Comparison of ENCODE assay signal across 15 cellular contexts in the genomic region with DNA sequence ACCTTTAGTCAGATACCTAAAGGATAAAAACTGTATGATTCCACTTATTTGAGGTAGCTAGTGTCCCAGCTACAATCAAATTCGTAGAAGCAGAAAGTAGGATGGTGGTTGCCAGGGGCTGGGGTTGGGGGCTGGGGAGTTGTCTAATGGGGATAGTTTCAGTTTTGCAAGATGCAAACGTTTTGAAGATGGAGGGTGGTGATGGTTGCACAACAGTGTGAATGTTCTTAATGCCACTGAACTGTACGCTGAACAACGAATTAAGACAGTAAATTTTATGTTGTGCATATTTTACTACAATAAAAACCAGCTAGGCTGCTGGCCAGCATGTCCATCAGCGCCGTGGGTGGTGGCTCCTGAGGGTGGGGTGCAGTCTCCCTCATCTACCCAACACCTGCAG.
DNase-seq lines count a peak whose midpoint lies in the region; ATAC-seq lines count a peak whose summit lies in the region.
"Had no signal": no experiment of that assay in that cellular context is flagged by ENCODE, and none has a peak within 500 bp of the region (broad histone marks: within the 10 kb centered on the region; RNA-seq: fewer than 3 reads in every experiment).

No MANE protein-coding gene starts in this region.

- no peaks in the 10 kb centered on the region for H3K36me3 ChIP-seq in NT2/D1 (ENCODE audit: insufficient read depth, insufficient read length, low read length)
- H3K36me3 ChIP-seq: MG63, neutrophil had no signal

- peak overlapping the region; percentile 33 for H3K9ac ChIP-seq in NT2/D1 (ENCODE audit: insufficient read length, low read depth)

- H3K9me3 Mint-ChIP-seq in activated naive CD4-positive, alpha-beta T cell treated with anti-CD3 and anti-CD28 coated beads, Interleukin-2, amount 50 U/mL, for 24 hours = no peaks in the 10 kb centered on the region
- no peaks in the 10 kb centered on the region for H3K9me3 Mint-ChIP-seq in activated naive CD4-positive, alpha-beta T cell treated with anti-CD3 and anti-CD28 coated beads, Interleukin-2, amount 50 U/mL, for 72 hours
- H3K9me3 Mint-ChIP-seq in activated T-helper 2 cell treated with anti-CD3 and anti-CD28 coated beads, Interferon-gamma antibody, Interleukin-2, Interleukin-4, amounts not matched to agents 10 μg/mL and 5 μg/mL and 100 μg/mL, durations not matched to agents 14 hours and 24 hours and 36 hours = no peaks in the 10 kb centered on the region
- H3K9me3 Mint-ChIP-seq in stimulated activated effector memory CD8-positive, alpha-beta T cell treated with anti-CD3 and anti-CD28 coated beads, Interleukin-12 subunit alpha, Interleukin-12 subunit beta, amount 100 ng/mL, for 72 hours = no peaks in the 10 kb centered on the region
- H3K9me3 Mint-ChIP-seq: mesothelial cell of epicardium had no signal

- no peak overlapping the region for H3K27ac Mint-ChIP-seq in activated naive CD4-positive, alpha-beta T cell treated with anti-CD3 and anti-CD28 coated beads, Interleukin-2, amount 50 U/mL, for 24 hours
- H3K27ac Mint-ChIP-seq in activated naive CD4-positive, alpha-beta T cell treated with anti-CD3 and anti-CD28 coated beads, Interleukin-2, amount 50 U/mL, for 72 hours = no peak overlapping the region
- H3K27ac Mint-ChIP-seq in activated T-helper 2 cell treated with anti-CD3 and anti-CD28 coated beads, Interferon-gamma antibody, Interleukin-2, Interleukin-4, amounts not matched to agents 10 μg/mL and 5 μg/mL and 100 μg/mL, durations not matched to agents 14 hours and 24 hours and 36 hours = peak overlapping the region; percentile 97
- H3K27ac Mint-ChIP-seq in stimulated activated effector memory CD8-positive, alpha-beta T cell treated with anti-CD3 and anti-CD28 coated beads, Interleukin-12 subunit alpha, Interleukin-12 subunit beta, amount 100 ng/mL, for 72 hours = peak overlapping the region; percentile 79
- H3K27ac Mint-ChIP-seq: mesothelial cell of epicardium had no signal

- no peaks in the 10 kb centered on the region for H3K27me3 Mint-ChIP-seq in activated naive CD4-positive, alpha-beta T cell treated with anti-CD3 and anti-CD28 coated beads, Interleukin-2, amount 50 U/mL, for 24 hours
- no peaks in the 10 kb centered on the region for H3K27me3 Mint-ChIP-seq in activated T-helper 2 cell treated with anti-CD3 and anti-CD28 coated beads, Interferon-gamma antibody, Interleukin-2, Interleukin-4, amounts not matched to agents 10 μg/mL and 5 μg/mL and 100 μg/mL, durations not matched to agents 14 hours and 24 hours and 36 hours (ENCODE audit: low read depth)

- peaks cover 20% of the 10 kb centered on the region for H3K4me1 ChIP-seq in NT2/D1 (ENCODE audit: insufficient read depth, insufficient read length)

- no peaks in the 10 kb centered on the region for H3K9me3 ChIP-seq in NT2/D1 (ENCODE audit: insufficient read depth, low read length)
- H3K9me3 ChIP-seq: MG63 had no signal

- H3K4me3 Mint-ChIP-seq in activated naive CD4-positive, alpha-beta T cell treated with anti-CD3 and anti-CD28 coated beads, Interleukin-2, amount 50 U/mL, for 24 hours = peak overlapping the region; percentile 30
- no peak overlapping the region for H3K4me3 Mint-ChIP-seq in activated T-helper 2 cell treated with anti-CD3 and anti-CD28 coated beads, Interferon-gamma antibody, Interleukin-2, Interleukin-4, amounts not matched to agents 10 μg/mL and 5 μg/mL and 100 μg/mL, durations not matched to agents 14 hours and 24 hours and 36 hours (ENCODE audit: low read depth)
- H3K4me3 Mint-ChIP-seq in stimulated activated effector memory CD8-positive, alpha-beta T cell treated with anti-CD3 and anti-CD28 coated beads, Interleukin-12 subunit alpha, Interleukin-12 subunit beta, amount 100 ng/mL, for 72 hours = peak overlapping the region; percentile 52
- H3K4me3 Mint-ChIP-seq: mesothelial cell of epicardium had no signal

- no peak for DNase-seq in activated naive CD4-positive, alpha-beta T cell treated with anti-CD3 and anti-CD28 coated beads, Interleukin-2, amount 50 U/mL, for 72 hours (ENCODE audit: low spot score in 2 of 2)
- DNase-seq in NT2/D1 (ENCODE audit: low read depth, low spot score) (no peak), hepatic stellate cell (ENCODE audit: low spot score) (no peak), NCI-H1417 treated with DMSO at 0.1 percent for 48 hours (lab: John Stamatoyannopoulos, UW) (no peak), DMS 273 (lab: John Stamatoyannopoulos, UW; ENCODE audit: unreplicated experiment) (no peak)
- DNase-seq in activated T-helper 2 cell treated with anti-CD3 and anti-CD28 coated beads, Interferon-gamma antibody, Interleukin-2, Interleukin-4, amounts not matched to agents 10 μg/mL and 5 μg/mL and 100 μg/mL, durations not matched to agents 14 hours and 24 hours and 36 hours (ENCODE audit: low spot score) = no peak
- no peak for DNase-seq in stimulated activated effector memory CD8-positive, alpha-beta T cell treated with anti-CD3 and anti-CD28 coated beads, Interleukin-12 subunit alpha, Interleukin-12 subunit beta, amount 100 ng/mL, for 72 hours (ENCODE audit: low spot score in 2 of 2)
- DNase-seq: aorta, hypothalamus, MG63, NCI-H187 treated with DMSO at 0.1 percent for 48 hours, NCI-H446 had no signal

- H3K36me3 Mint-ChIP-seq in activated naive CD4-positive, alpha-beta T cell treated with anti-CD3 and anti-CD28 coated beads, Interleukin-2, amount 50 U/mL, for 24 hours = no peaks in the 10 kb centered on the region
- peaks cover 0 to 8% of the 10 kb centered on the region in 2 donors for H3K36me3 Mint-ChIP-seq in activated naive CD4-positive, alpha-beta T cell treated with anti-CD3 and anti-CD28 coated beads, Interleukin-2, amount 50 U/mL, for 72 hours
- H3K36me3 Mint-ChIP-seq in activated T-helper 2 cell treated with anti-CD3 and anti-CD28 coated beads, Interferon-gamma antibody, Interleukin-2, Interleukin-4, amounts not matched to agents 10 μg/mL and 5 μg/mL and 100 μg/mL, durations not matched to agents 14 hours and 24 hours and 36 hours (ENCODE audit: low read depth) = peaks cover 32% of the 10 kb centered on the region
- H3K36me3 Mint-ChIP-seq in stimulated activated effector memory CD8-positive, alpha-beta T cell treated with anti-CD3 and anti-CD28 coated beads, Interleukin-12 subunit alpha, Interleukin-12 subunit beta, amount 100 ng/mL, for 72 hours = no peaks in the 10 kb centered on the region
- H3K36me3 Mint-ChIP-seq: mesothelial cell of epicardium had no signal

- H3K4me1 Mint-ChIP-seq in activated naive CD4-positive, alpha-beta T cell treated with anti-CD3 and anti-CD28 coated beads, Interleukin-2, amount 50 U/mL, for 24 hours = peaks cover 82% of the 10 kb centered on the region
- peaks cover 76% of the 10 kb centered on the region for H3K4me1 Mint-ChIP-seq in activated T-helper 2 cell treated with anti-CD3 and anti-CD28 coated beads, Interferon-gamma antibody, Interleukin-2, Interleukin-4, amounts not matched to agents 10 μg/mL and 5 μg/mL and 100 μg/mL, durations not matched to agents 14 hours and 24 hours and 36 hours (ENCODE audit: low read depth)
- H3K4me1 Mint-ChIP-seq in stimulated activated effector memory CD8-positive, alpha-beta T cell treated with anti-CD3 and anti-CD28 coated beads, Interleukin-12 subunit alpha, Interleukin-12 subunit beta, amount 100 ng/mL, for 72 hours = peaks cover 58% of the 10 kb centered on the region

- intact Hi-C loops in activated T-helper 2 cell treated with anti-CD3 and anti-CD28 coated beads, Interferon-gamma antibody, Interleukin-2, Interleukin-4, amounts not matched to agents 10 μg/mL and 5 μg/mL and 100 μg/mL, durations not matched to agents 14 hours and 24 hours and 36 hours (cut with micrococcal nuclease) = loop anchor here (1.0 to 10.0 kb wide), 4 partner anchors 41 to 360 kb away; no protein-coding TSS in a partner anchor

- peaks cover 23% of the 10 kb centered on the region for H3K27me3 ChIP-seq in NT2/D1 (ENCODE audit: insufficient read depth, insufficient read length)
- H3K27me3 ChIP-seq: MG63, neutrophil had no signal

- no peak overlapping the region for H3K4me3 ChIP-seq in NT2/D1 (ENCODE audit: insufficient read length, low read depth)
- H3K4me3 ChIP-seq: MG63 had no signal

- ATAC-seq in activated naive CD4-positive, alpha-beta T cell treated with anti-CD3 and anti-CD28 coated beads, Interleukin-2, amount 50 U/mL, for 72 hours = no peak
- no peak for ATAC-seq in stimulated activated effector memory CD8-positive, alpha-beta T cell treated with anti-CD3 and anti-CD28 coated beads, Interleukin-12 subunit alpha, Interleukin-12 subunit beta, amount 100 ng/mL, for 72 hours

Comparison
In these comparisons a context has a peak if more than half of its experiments do, and no peak if none do; other contexts are left out.
1. H3K27ac Mint-ChIP-seq: peak in activated T-helper 2 cell treated with anti-CD3 and anti-CD28 coated beads, Interferon-gamma antibody, Interleukin-2, Interleukin-4, amounts not matched to agents 10 μg/mL and 5 μg/mL and 100 μg/mL, durations not matched to agents 14 hours and 24 hours and 36 hours (single experiment) and stimulated activated effector memory CD8-positive, alpha-beta T cell treated with anti-CD3 and anti-CD28 coated beads, Interleukin-12 subunit alpha, Interleukin-12 subunit beta, amount 100 ng/mL, for 72 hours (single experiment); none in activated naive CD4-positive, alpha-beta T cell treated with anti-CD3 and anti-CD28 coated beads, Interleukin-2, amount 50 U/mL, for 24 hours (single experiment) and activated naive CD4-positive, alpha-beta T cell treated with anti-CD3 and anti-CD28 coated beads, Interleukin-2, amount 50 U/mL, for 72 hours (0 of 2).